24 cellular contexts compared by ENCODE assay signal in the genomic region with DNA sequence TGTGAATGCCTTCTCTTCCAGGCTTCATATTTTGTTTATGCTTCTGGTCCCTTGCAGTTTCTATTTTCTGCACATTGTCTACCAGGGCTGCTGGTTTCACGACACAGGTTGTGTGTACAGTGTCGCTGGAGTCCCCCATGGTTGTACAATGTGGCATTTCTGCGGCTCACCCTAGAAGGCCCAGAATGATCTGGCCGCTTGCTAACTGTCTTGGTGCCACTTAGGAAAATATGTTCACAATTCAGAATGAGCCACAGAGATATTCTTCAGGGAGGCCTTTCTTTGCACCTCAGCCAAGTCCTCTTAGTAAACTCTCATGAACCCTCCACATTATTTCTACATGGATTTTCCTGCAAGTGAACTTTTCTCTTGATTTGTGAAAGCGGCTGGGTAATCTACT.
"Had no signal": no experiment of that assay in that cellular context is flagged by ENCODE, and none has a peak within 500 bp of the region (broad histone marks: within the 10 kb centered on the region; RNA-seq: fewer than 3 reads in every experiment).

No MANE protein-coding gene starts in this region.

- DNase-seq: IMR-90, Karpas-422, KG1, MG63, NCI-H1092, NCI-H1105 treated with DMSO at 0.1 percent for 48 hours, NCI-H1417 treated with DMSO at 0.1 percent for 48 hours, NCI-H146, NCI-H1694 treated with DMSO at 0.1 percent for 48 hours, NCI-H2029, NCI-H2081 treated with DMSO at 0.1 percent for 48 hours, NCI-H2171, NCI-H226, NCI-H446, NCI-H510A, NCI-H524 treated with DMSO at 0.1 percent for 48 hours, NCI-H69, NCI-H774, RPMI8226, SHP77 treated with DMSO at 0.1 percent for 48 hours, SJCRH30 had no signal

- H3K9me3 ChIP-seq: MG63, SJCRH30 had no signal

- H3K4me1 ChIP-seq: SJCRH30 had no signal

- ATAC-seq: HepG2, SK-N-SH treated with all-trans-retinoic acid at 6 μM for 48 hours had no signal

- H3K4me3 ChIP-seq: MG63, SJCRH30 had no signal

- H3K27me3 ChIP-seq: MG63, SJCRH30 had no signal

- FAIRE-seq: HepG2, RCC 7860 had no signal

- H3K27ac ChIP-seq: SJCRH30 had no signal

- H3K36me3 ChIP-seq: MG63, SJCRH30 had no signal
